ENCODE assay signal across 10 cellular contexts in the genomic region with DNA sequence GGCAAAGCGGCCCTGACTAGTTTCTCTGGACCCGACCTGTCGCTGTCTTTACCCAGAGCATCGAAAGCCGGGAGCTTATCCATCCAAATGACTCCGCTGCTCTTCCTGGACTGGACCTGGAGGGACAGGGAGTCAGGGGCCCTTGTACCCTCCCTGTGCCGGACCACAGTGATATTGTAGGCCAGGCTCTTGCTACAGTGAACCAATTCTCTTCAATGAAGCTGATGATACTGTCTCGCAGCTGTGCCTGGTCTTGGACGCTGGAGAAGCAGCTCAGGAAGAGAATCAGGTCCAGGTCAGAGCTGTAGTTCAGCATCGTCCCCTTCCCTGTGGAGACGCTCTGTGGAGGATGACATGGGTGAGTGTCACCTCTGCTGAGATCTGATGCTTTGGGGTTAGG. TPM values are rescaled to one million over a fixed set of nuclear protein-coding genes. Genes with fewer than 3 reads are reported as not detected.
"Had no signal": no experiment of that assay in that cellular context is flagged by ENCODE, and none has a peak within 500 bp of the region (broad histone marks: within the 10 kb centered on the region; RNA-seq: fewer than 3 reads in every experiment).

No MANE protein-coding gene starts in this region.

- ATAC-seq: GM23338, HCT116, K562 had no signal

- H3K36me3 ChIP-seq: HAP-1 had no signal

- H3K4me3 ChIP-seq: GM23338, HAP-1, K562 had no signal

- FAIRE-seq: H1, H54, HTR-8/SVneo, K562 had no signal

- DNase-seq: HFFc6, IMR-90, KG1 had no signal

RNA-seq across cellular contexts. Expression of a gene that starts 14.7 kb away (rescaled TPM):
- total RNA-seq: GM23338, H1, HFFc6 had no signal
